In genomic region chr17:60653569-60653968, GRCh38 we compare ENCODE assay signal across 27 cellular contexts.
"Had no signal": no experiment of that assay in that cellular context is flagged by ENCODE, and none has a peak within 500 bp of the region (broad histone marks: within the 10 kb centered on the region; RNA-seq: fewer than 3 reads in every experiment).

No MANE protein-coding gene starts in this region.

- H3K4me1 ChIP-seq: gastrocnemius medialis, pancreas, suprapubic skin, transverse colon, upper lobe of right lung, uterus had no signal

- H3K27me3 Mint-ChIP-seq: dendritic cell treated with granulocyte-macrophage colony-stimulating factor and Interleukin-4, amounts not matched to agents 40 ng/mL and 50 ng/mL, for 4 days; stimulated activated naive CD8-positive, alpha-beta T cell treated with anti-CD3 and anti-CD28 coated beads, Interleukin-15, amount 100 ng/mL, for 72 hours had no signal

- FAIRE-seq: keratinocyte, pancreas had no signal

- DNase-seq: effector CD8-positive, alpha-beta T cell; endodermal cell; foreskin fibroblast; gastrocnemius medialis; head of caudate nucleus; left ventricle myocardium superior; lower lobe of right lung; natural killer cell; pancreas; stimulated activated CD4-positive, alpha-beta T cell treated with anti-CD3 and anti-CD28 coated beads, Interleukin-12 subunit alpha, Interleukin-12 subunit beta, amount 100 ng/mL, for 4 hours; stimulated activated CD4-positive, alpha-beta T cell treated with anti-CD3 and anti-CD28 coated beads, Interleukin-1b, Interleukin-23, amount 100 ng/mL, for 48 hours; stimulated activated CD4-positive, alpha-beta T cell treated with anti-CD3 and anti-CD28 coated beads, Interleukin-4, amount 100 ng/mL, for 1 hour; stimulated activated CD8-positive, alpha-beta memory T cell treated with anti-CD3 and anti-CD28 coated beads, Interleukin-4, amount 100 ng/mL, for 48 hours; stimulated activated naive CD4-positive, alpha-beta T cell; stimulated activated naive CD8-positive, alpha-beta T cell treated with anti-CD3 and anti-CD28 coated beads, Interleukin-15, amount 100 ng/mL, for 72 hours; transverse colon; upper lobe of right lung; uterus had no signal

- H3K27ac ChIP-seq: epithelial cell of prostate, gastrocnemius medialis, lower lobe of right lung, neutrophil, pancreas, suprapubic skin, transverse colon, upper lobe of right lung, uterus had no signal

- H3K27ac Mint-ChIP-seq: dendritic cell treated with granulocyte-macrophage colony-stimulating factor and Interleukin-4, amounts not matched to agents 40 ng/mL and 50 ng/mL, for 4 days; endodermal cell; stimulated activated naive CD8-positive, alpha-beta T cell treated with anti-CD3 and anti-CD28 coated beads, Interleukin-15, amount 100 ng/mL, for 72 hours had no signal

- H3K36me3 ChIP-seq: uterus had no signal

- H3K4me1 Mint-ChIP-seq: endodermal cell, neural crest cell had no signal

- H3K4me2 ChIP-seq: smooth muscle cell had no signal

- ATAC-seq: esophagus mucosa; gastrocnemius medialis; left ventricle myocardium superior; lower lobe of right lung; natural killer cell; pancreas; sciatic nerve; stimulated activated naive CD8-positive, alpha-beta T cell treated with anti-CD3 and anti-CD28 coated beads, Interleukin-15, amount 100 ng/mL, for 72 hours; upper lobe of right lung had no signal

- H3K27me3 ChIP-seq: gastrocnemius medialis, neutrophil, pancreas, suprapubic skin, transverse colon, upper lobe of right lung, uterus had no signal

- H3K4me3 ChIP-seq: gastrocnemius medialis, lower lobe of right lung, pancreas, smooth muscle cell, suprapubic skin, transverse colon, upper lobe of right lung, uterus had no signal

- H3K9me3 ChIP-seq: gastrocnemius medialis, lower lobe of right lung, neutrophil, pancreas, suprapubic skin, transverse colon, upper lobe of right lung, uterus had no signal

- H3K9me3 Mint-ChIP-seq: dendritic cell treated with granulocyte-macrophage colony-stimulating factor and Interleukin-4, amounts not matched to agents 40 ng/mL and 50 ng/mL, for 4 days; endodermal cell; natural killer cell; neural crest cell; stimulated activated naive CD8-positive, alpha-beta T cell treated with anti-CD3 and anti-CD28 coated beads, Interleukin-15, amount 100 ng/mL, for 72 hours had no signal

- H3K4me3 Mint-ChIP-seq: dendritic cell treated with granulocyte-macrophage colony-stimulating factor and Interleukin-4, amounts not matched to agents 40 ng/mL and 50 ng/mL, for 4 days; endodermal cell; natural killer cell; neural crest cell had no signal
